9 cellular contexts compared by ENCODE assay signal in genomic region chr11:129372609-129373488, GRCh38. TPM values are rescaled to one million over a fixed set of nuclear protein-coding genes. Genes with fewer than 3 reads are reported as not detected.
DNase-seq lines count a peak whose midpoint lies in the region; ATAC-seq and TF ChIP-seq lines count a peak whose summit lies in the region.
"Had no signal": no experiment of that assay in that cellular context is flagged by ENCODE, and none has a peak within 500 bp of the region (broad histone marks: within the 10 kb centered on the region; RNA-seq: fewer than 3 reads in every experiment).

No MANE protein-coding gene starts in this region.

- H3K27me3 ChIP-seq in ACC112 (ENCODE audit: insufficient read depth, low read length) (peaks cover 96% of the 10 kb centered on the region), HUES6 (ENCODE audit: control insufficient read depth, insufficient read depth, low read length) (peaks cover 100% of the 10 kb centered on the region), PC-3 (ENCODE audit: low read length) (peaks cover 82% of the 10 kb centered on the region)
- peaks cover under 1 to 12% of the 10 kb centered on the region in 2 donors for H3K27me3 ChIP-seq in naive thymus-derived CD4-positive, alpha-beta T cell (ENCODE audit: control insufficient read depth in 2 of 2, insufficient read depth in 2 of 2, low read length in 2 of 2)

- H3K9me3 ChIP-seq in HUES6 (ENCODE audit: control insufficient read depth, insufficient read depth, low read depth, low read length) (no peaks in the 10 kb centered on the region), PC-3 (ENCODE audit: low read length) (no peaks in the 10 kb centered on the region)
- no peaks in the 10 kb centered on the region for H3K9me3 ChIP-seq in naive thymus-derived CD4-positive, alpha-beta T cell (ENCODE audit: control insufficient read depth in 2 of 3, low read length in 3 of 3)

- H3K79me2 ChIP-seq in ACC112 (ENCODE audit: control insufficient read depth, insufficient read depth, low read length, unreplicated experiment) (no peaks in the 10 kb centered on the region), PC-3 (ENCODE audit: low read length) (no peaks in the 10 kb centered on the region)

- POLR2A ChIA-PET in naive thymus-derived CD4-positive, alpha-beta T cell (lab: Charles Lee), result no interaction called here
- POLR2A ChIA-PET in PC-3 (lab: Charles Lee; ENCODE audit: unreplicated experiment), result no interaction called here

- no peak overlapping the region for H3K9ac ChIP-seq in HUES6 (ENCODE audit: low read length)
- H3K9ac ChIP-seq in PC-3 (ENCODE audit: low read length), result no peak overlapping the region

- peaks cover 0 to 8% (median 0%) of the 10 kb centered on the region in 5 donors for H3K36me3 Mint-ChIP-seq in naive thymus-derived CD4-positive, alpha-beta T cell

- intact Hi-C loops in naive thymus-derived CD4-positive, alpha-beta T cell (cut with micrococcal nuclease), result no loop called here
- intact Hi-C loops in PC-3 (cut with micrococcal nuclease), result no loop called here

- no peak overlapping the region for H3K4me2 ChIP-seq in PC-3 (ENCODE audit: low read length)

- H3K4me1 ChIP-seq in ACC112 (ENCODE audit: control insufficient read depth, insufficient read depth, low read length, unreplicated experiment) (no peaks in the 10 kb centered on the region), HUES6 (ENCODE audit: control insufficient read depth, insufficient read depth, low read length) (peaks cover 21% of the 10 kb centered on the region), PC-3 (ENCODE audit: insufficient read depth, low read length) (peaks cover 18% of the 10 kb centered on the region)
- H3K4me1 ChIP-seq in naive thymus-derived CD4-positive, alpha-beta T cell (ENCODE audit: control insufficient read depth in 2 of 2, insufficient read depth in 2 of 2, low read length in 2 of 2), result peaks cover 0 to 7% of the 10 kb centered on the region in 2 donors

- no peaks in the 10 kb centered on the region for H3F3A ChIP-seq in PC-3 (ENCODE audit: low read length, unreplicated experiment)

- no peak for TF ChIP-seq CTCF in PC-3 (conservative IDR thresholded peaks at IDR 0.05; ENCODE audit: low read depth, low read length)

- peaks cover 18 to 38% (median 32%) of the 10 kb centered on the region in 7 donors for H3K4me1 Mint-ChIP-seq in naive thymus-derived CD4-positive, alpha-beta T cell

- H2AFZ ChIP-seq in ACC112 (ENCODE audit: low read length, unreplicated experiment) (no peak overlapping the region), PC-3 (ENCODE audit: low read length) (no peak overlapping the region)

- no peaks in the 10 kb centered on the region for H3K9me2 ChIP-seq in PC-3 (replicated peaks; ENCODE audit: low read length)

- H3K4me3 Mint-ChIP-seq in naive thymus-derived CD4-positive, alpha-beta T cell, result peak overlapping the region; percentile 2 to 86 (median 67)

- DNase-seq in ecto neural progenitor cell (ENCODE audit: low spot score) (peak; percentile 57), PC-3 (no peak)
- DNase-seq in naive thymus-derived CD4-positive, alpha-beta T cell, result peak in 1 of 9 donors; percentile 24
- DNase-seq in central memory CD4-positive, alpha-beta T cell, result no peak

- H4K20me1 ChIP-seq in PC-3 (ENCODE audit: low read length), result no peaks in the 10 kb centered on the region

- H3K27me3 Mint-ChIP-seq in naive thymus-derived CD4-positive, alpha-beta T cell, result peaks cover 81 to 89% (median 87%) of the 10 kb centered on the region in 5 donors

- no peak overlapping the region for H3K27ac Mint-ChIP-seq in naive thymus-derived CD4-positive, alpha-beta T cell

- no peaks in the 10 kb centered on the region for H3K9me3 Mint-ChIP-seq in naive thymus-derived CD4-positive, alpha-beta T cell
- H3K9me3 Mint-ChIP-seq: activated naive CD4-positive, alpha-beta T cell treated with anti-CD3 and anti-CD28 coated beads, Interleukin-2, amount 50 U/mL, for 72 hours had no signal

- ATAC-seq in naive thymus-derived CD4-positive, alpha-beta T cell, result no peak
- ATAC-seq in GM21423 (IDR thresholded peaks at IDR 0.05; ENCODE audit: unreplicated experiment) (no peak), GM18907 (IDR thresholded peaks at IDR 0.05; ENCODE audit: unreplicated experiment) (no peak), PC-3 (no peak)
- ATAC-seq: activated naive CD4-positive, alpha-beta T cell treated with anti-CD3 and anti-CD28 coated beads, Interleukin-2, amount 50 U/mL, for 72 hours had no signal

- CTCF ChIA-PET in naive thymus-derived CD4-positive, alpha-beta T cell (lab: Charles Lee), result no interaction called here
- CTCF ChIA-PET in PC-3 (lab: Charles Lee), result no interaction called here

- H3K36me3 ChIP-seq in ACC112 (ENCODE audit: insufficient read depth, low read length) (no peaks in the 10 kb centered on the region), HUES6 (ENCODE audit: control insufficient read depth, insufficient read depth, low read length) (no peaks in the 10 kb centered on the region), PC-3 (ENCODE audit: low read depth, low read length) (no peaks in the 10 kb centered on the region)
- H3K36me3 ChIP-seq in naive thymus-derived CD4-positive, alpha-beta T cell (ENCODE audit: control insufficient read depth in 2 of 3, insufficient read depth in 3 of 3, low read length in 3 of 3), result no peaks in the 10 kb centered on the region

- BruUV-seq in PC-3 (replicated peaks; lab: Mats Ljungman, UMichigan), result no TSS peak

- H3K27ac ChIP-seq in ACC112 (ENCODE audit: low read depth, low read length) (no peak overlapping the region), HUES6 (ENCODE audit: low read depth, low read length) (no peak overlapping the region), PC-3 (ENCODE audit: low read length) (no peak overlapping the region)
- H3K27ac ChIP-seq in naive thymus-derived CD4-positive, alpha-beta T cell (ENCODE audit: low read depth, low read length), result no peak overlapping the region

- H3K4me3 ChIP-seq in ACC112 (ENCODE audit: low read depth, low read length), result peak overlapping the region; percentile 70
- peak overlapping the region; percentile 61 for H3K4me3 ChIP-seq in HUES6 (ENCODE audit: low read depth, low read length)
- no peak overlapping the region for H3K4me3 ChIP-seq in naive thymus-derived CD4-positive, alpha-beta T cell (ENCODE audit: low read length)
- H3K4me3 ChIP-seq in PC-3 (ENCODE audit: low read length), result no peak overlapping the region

RNA-seq across cellular contexts. Expression of gene BARX2, which starts 2.8 kb away (rescaled TPM):
- under 1 TPM in 1 of 5 experiments, not detected in 4; 0.44 TPM for total RNA-seq in naive thymus-derived CD4-positive, alpha-beta T cell
- not detected for polyA plus RNA-seq in naive thymus-derived CD4-positive, alpha-beta T cell
- 0.47 and 1.2 TPM in 2 replicates for total RNA-seq in PC-3 (2014; rRNA removed)

Comparison
In these comparisons a context has a peak if more than half of its experiments do, and no peak if none do; other contexts are left out.
1. H3K4me3 ChIP-seq: peak in ACC112 (single experiment) and HUES6 (single experiment); none in naive thymus-derived CD4-positive, alpha-beta T cell (single experiment) and PC-3 (single experiment).